In the genomic region with DNA sequence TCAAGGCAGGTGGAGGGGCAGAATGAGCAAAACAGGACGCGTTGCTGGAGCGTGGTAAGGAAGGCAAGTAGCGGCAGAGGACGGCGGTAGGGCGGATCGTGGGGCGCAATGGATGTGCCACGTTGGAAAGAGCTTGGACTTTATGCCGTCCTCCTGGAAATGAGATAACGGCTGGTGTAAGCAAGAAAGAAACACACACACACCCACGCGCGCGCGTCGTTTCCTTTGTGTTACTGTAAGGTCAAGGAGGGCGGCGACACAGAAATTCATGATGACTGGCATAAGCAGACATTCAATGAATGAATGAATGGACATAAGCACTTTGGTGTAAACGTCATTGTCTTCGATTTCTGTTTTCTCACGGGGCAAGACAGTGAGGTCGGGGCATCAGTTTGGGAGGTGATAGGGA, we compare ENCODE assay signal across 8 cellular contexts. TPM values are rescaled to one million over a fixed set of nuclear protein-coding genes. Genes with fewer than 3 reads are reported as not detected.
DNase-seq lines count a peak whose midpoint lies in the region; ATAC-seq and TF ChIP-seq lines count a peak whose summit lies in the region.

No MANE protein-coding gene starts in this region.

- TF ChIP-seq POLR2A in esophagus squamous epithelium (IDR thresholded peaks at IDR 0.05) = no peak
- no peak for TF ChIP-seq POLR2A in testis (IDR thresholded peaks at IDR 0.05)

- H3K27me3 Mint-ChIP-seq in nephron progenitor cell (ENCODE audit: low read depth, poor library complexity) = peaks cover 51% of the 10 kb centered on the region

- peaks cover 20% of the 10 kb centered on the region for H3K4me1 Mint-ChIP-seq in nephron progenitor cell

- in situ Hi-C loops in Caki2 (cut with HindIII; ENCODE audit: low pct_unique_long_range_greater_than_20kb, low sequenced_read_pairs) = no loop called here

- no peak for ATAC-seq in GM18498 (IDR thresholded peaks at IDR 0.05; ENCODE audit: unreplicated experiment)

- no peaks in the 10 kb centered on the region for H3K9me3 Mint-ChIP-seq in nephron progenitor cell

- H3K4me3 ChIP-seq in Jurkat, Clone E6-1 (ENCODE audit: low read length) = peak overlapping the region; percentile 80
- peak overlapping the region; percentile 79 to 97 (median 86) for H3K4me3 ChIP-seq in esophagus squamous epithelium
- H3K4me3 ChIP-seq in testis = peak overlapping the region; percentile 77 to 86

- H3K4me1 ChIP-seq in esophagus squamous epithelium (peaks cover 18 to 80% (median 21%) of the 10 kb centered on the region in 3 donors), testis (no peaks in the 10 kb centered on the region)

- H3K36me3 Mint-ChIP-seq in nephron progenitor cell (ENCODE audit: low read depth) = peaks cover 12% of the 10 kb centered on the region

- CTCF ChIA-PET in HEK293T (lab: Yijun Ruan, JAX) = interaction anchor here (0.9 kb wide), 1 partner anchor 13 kb away, joined by 3 read pairs; no protein-coding TSS in a partner anchor

- H3K27ac ChIP-seq in esophagus squamous epithelium (peak overlapping the region; percentile 82 to 94 (median 87)), testis (no peak overlapping the region)

- H3K27me3 ChIP-seq in esophagus squamous epithelium (no peaks in the 10 kb centered on the region), testis (no peaks in the 10 kb centered on the region)

- H3K9me3 ChIP-seq in esophagus squamous epithelium (no peaks in the 10 kb centered on the region), testis (no peaks in the 10 kb centered on the region)

- DNase-seq in Caki2 (ENCODE audit: low read depth) = peak; percentile 55
- no peak for DNase-seq in Jurkat, Clone E6-1 (ENCODE audit: low read depth, low spot score)
- peak; percentile 27 for DNase-seq in activated CD8-positive, alpha-beta memory T cell treated with anti-CD3 and anti-CD28 coated beads, Interleukin-2, amount 50 U/mL, for 24 hours (ENCODE audit: extremely low read depth)
- DNase-seq in esophagus squamous epithelium (lab: John Stamatoyannopoulos, UW) = peak; percentile 27
- DNase-seq in nephron progenitor cell = peak; percentile 29
- DNase-seq in testis = peak; percentile 67
- DNase-seq in HEK293T (ENCODE audit: extremely low spot score) = no peak

- TF ChIP-seq CTCF in esophagus squamous epithelium (IDR thresholded peaks at IDR 0.05) (no peak), nephron progenitor cell (IDR thresholded peaks at IDR 0.05) (no peak), testis (IDR thresholded peaks at IDR 0.05) (no peak)

- POLR2A ChIA-PET in HEK293T (lab: Yijun Ruan, JAX) = interaction anchor here (0.9 to 2.4 kb wide), 10 partner anchors 9 to 228 kb away, joined by 3 to 34 read pairs (median 5); partner anchors contain the start of genes GOT1 and SLC25A28

- no peak overlapping the region for H3K27ac Mint-ChIP-seq in nephron progenitor cell

- WGBS in esophagus squamous epithelium, 2 donors = 1 to 2% methylated on average over 24 of the region's 24 CpGs
- WGBS in testis, 2 donors = 3 to 8% methylated on average over 24 of the region's 24 CpGs

- peak overlapping the region; percentile 90 for H3K4me3 Mint-ChIP-seq in nephron progenitor cell

- intact Hi-C loops in esophagus squamous epithelium (cut with DNase I) (no loop called here), testis (cut with DNase I; ENCODE audit: low total_unique reads) (no loop called here)

- H3K36me3 ChIP-seq in esophagus squamous epithelium (peaks cover 0 to 3% (median 0%) of the 10 kb centered on the region in 3 donors), testis (ENCODE audit: low read depth, missing control alignments) (no peaks in the 10 kb centered on the region)

TF ChIP-seq in HEK293T, 16 proteins besides CTCF, POLR2A, EP300 and RAD21:
- TF ChIP-seq LEF1 (IDR thresholded peaks at IDR 0.05; ENCODE audit: borderline replicate concordance) (no peak), PKNOX1 (IDR thresholded peaks at IDR 0.05) (no peak), ZNF384 (IDR thresholded peaks at IDR 0.05) (no peak), ARNT (IDR thresholded peaks at IDR 0.05) (no peak)

RNA-seq across cellular contexts. Expression of gene ENTPD7, which starts 0.7 kb away (rescaled TPM):
- 41.6 and 44.5 TPM in 2 replicates for total RNA-seq in Caki2 (2014; rRNA removed; shearing (Covaris generic); ENCODE audit: low replicate concordance)
- 3.8 TPM for polyA plus RNA-seq in Jurkat, Clone E6-1 (2012; ENCODE audit: insufficient read depth, insufficient read length)
- 10 to 100 TPM in 3 of 4 donors, 1 to 10 TPM in 1; 9.0 to 31.7 (median 16.5) TPM for total RNA-seq in esophagus squamous epithelium
- 1 to 10 TPM; 4.0 to 6.3 TPM for total RNA-seq in testis
- 5.0 TPM for polyA plus RNA-seq in testis (ENCODE audit: insufficient read depth, low read depth, low replicate concordance)

RNA-seq across cellular contexts. Expression of gene SLC25A28, which starts 38.4 kb away (rescaled TPM):
- 21.4 and 26.6 TPM in 2 replicates for total RNA-seq in Caki2 (2014; rRNA removed; shearing (Covaris generic); ENCODE audit: low replicate concordance)
- polyA plus RNA-seq in Jurkat, Clone E6-1 (2012; ENCODE audit: insufficient read depth, insufficient read length) = 63.1 TPM
- total RNA-seq in esophagus squamous epithelium = 10 to 100 TPM; 13.8 to 38.0 (median 31.6) TPM
- total RNA-seq in testis = 10 to 100 TPM; 58.2 to 89.3 TPM
- polyA plus RNA-seq in testis (ENCODE audit: insufficient read depth, low read depth, low replicate concordance) = 202 TPM

Comparison
In these comparisons a context has a peak if more than half of its experiments do, and no peak if none do; other contexts are left out.
1. DNase-seq: peak in Caki2 (single experiment), activated CD8-positive, alpha-beta memory T cell treated with anti-CD3 and anti-CD28 coated beads, Interleukin-2, amount 50 U/mL, for 24 hours (single experiment), esophagus squamous epithelium (single experiment), nephron progenitor cell (single experiment) and testis (single experiment); none in Jurkat, Clone E6-1 (single experiment) and HEK293T (single experiment).
2. H3K27ac ChIP-seq: peak in esophagus squamous epithelium (4 of 4); none in testis (0 of 2).
3. Peak in every context shown above with its lines, with median percentiles within 50 percentile points of each other: H3K4me3 ChIP-seq.